In the genomic region with DNA sequence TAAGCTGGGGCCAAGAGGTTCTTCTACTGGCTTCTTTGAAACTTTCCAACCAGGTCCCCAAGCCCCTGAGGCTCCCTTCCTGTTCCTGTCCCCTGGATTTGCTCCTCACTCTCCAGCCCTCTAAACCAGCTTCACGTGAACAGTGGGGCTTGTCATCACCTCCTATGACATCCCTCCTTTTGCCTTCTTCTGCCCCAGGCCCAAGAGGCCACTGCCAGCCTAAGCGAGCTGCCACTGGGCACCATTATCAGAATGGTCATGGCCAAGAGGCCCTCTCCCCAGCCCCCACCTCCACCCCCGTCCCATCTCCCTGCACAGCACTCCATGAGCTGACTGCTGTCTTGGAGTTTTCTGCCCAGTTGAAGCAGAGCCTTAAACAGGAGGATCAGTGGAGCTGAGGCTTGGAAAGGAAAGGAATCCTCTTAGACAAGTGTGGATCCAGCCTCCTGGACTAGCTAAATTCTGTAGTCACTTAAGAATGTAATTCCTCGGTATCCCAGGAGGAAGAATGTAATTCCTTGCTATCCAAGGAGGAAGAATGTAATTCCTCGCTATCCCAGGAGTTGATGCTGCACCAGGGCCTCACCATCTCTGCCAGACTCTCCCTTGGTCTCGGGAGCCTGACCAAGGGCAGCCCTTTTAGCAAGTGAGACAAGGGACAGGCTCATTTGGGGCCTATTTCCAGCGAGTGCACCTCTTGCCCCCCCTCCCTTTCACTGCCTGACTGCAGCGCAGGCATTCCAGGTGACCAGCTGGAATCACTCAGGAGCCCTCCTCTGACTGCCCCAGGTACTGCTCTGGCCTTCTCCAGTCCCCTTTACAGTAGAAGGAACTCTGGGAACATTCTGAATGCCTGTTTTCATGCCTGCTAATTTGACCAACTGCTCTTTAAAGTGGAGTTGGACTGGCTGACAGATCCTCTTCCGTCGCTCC, we compare ENCODE assay signal across 16 cellular contexts.
DNase-seq lines count a peak whose midpoint lies in the region; ATAC-seq, FAIRE-seq and TF ChIP-seq lines count a peak whose summit lies in the region.
"Had no signal": no experiment of that assay in that cellular context is flagged by ENCODE, and none has a peak within 500 bp of the region (broad histone marks: within the 10 kb centered on the region; RNA-seq: fewer than 3 reads in every experiment).

No MANE protein-coding gene starts in this region.

- no peaks in the 10 kb centered on the region for H4K20me1 ChIP-seq in H1 (replicated peaks in 1 of 2; ENCODE audit: control insufficient read depth in 1 of 2, insufficient read depth in 2 of 2, low read length in 2 of 2)

- no peak overlapping the region for H3K56ac ChIP-seq in H1 (replicated peaks; ENCODE audit: insufficient read length, low read depth, low read length)

- POLR2A ChIA-PET in H1 (lab: Charles Lee; ENCODE audit: partially characterized antibody) = interaction anchor here (0.6 kb wide), 1 partner anchor 13 kb away, joined by 3 read pairs; no protein-coding TSS in a partner anchor

- H3K14ac ChIP-seq in H1 (ENCODE audit: insufficient read length) = no peak overlapping the region

- CTCF ChIA-PET in H1 (lab: Charles Lee; ENCODE audit: partially characterized antibody) = interaction anchor here (0.8 to 3.3 kb wide), 16 partner anchors 9 to 176 kb away, joined by 3 to 12 read pairs (median 4); no protein-coding TSS in a partner anchor

- 86% methylated on average over 10 of the region's 10 CpGs; no CpG with 5 or more reads in 1 of the 2 experiments for WGBS in H1 (ENCODE audit: extremely low coverage in 1 of 2, insufficient coverage in 1 of 2, insufficient read length in 1 of 2, insufficient replicate concordance in 2 of 2, low coverage in 1 of 2, low lambda C conversion rate in 2 of 2, missing lambda C conversion rate in 1 of 2), 2 experiments

- peaks cover 0 to 16% (median 9%) of the 10 kb centered on the region in 4 experiments; a peak in 6 of 7 replicates for H3K4me1 ChIP-seq in H1 (replicated peaks in 1 of 4; ENCODE audit: control insufficient read depth in 3 of 4, insufficient read depth in 4 of 4, low read length in 3 of 4)
- H3K4me1 ChIP-seq in kidney (ENCODE audit: control insufficient read depth in 1 of 2, insufficient read depth in 1 of 2, low read depth in 1 of 2, low read length in 2 of 2) = no peaks in the 10 kb centered on the region

- no peak for TF ChIP-seq EP300 in H1 (IDR thresholded peaks at IDR 0.05; ENCODE audit: borderline replicate concordance in 1 of 2, low read depth in 2 of 2, low read length in 2 of 2)

- H4K91ac ChIP-seq in H1 (replicated peaks; ENCODE audit: insufficient read length, low read length) = no peak overlapping the region

- H3K9me3 Mint-ChIP-seq in stimulated activated naive B cell treated with anti-CD40 and anti-IgM and Interleukin-4, amounts not matched to agents 10 μg/mL and 1 μg/mL and 100 μg/mL, for 72 hours = no peaks in the 10 kb centered on the region
- no peaks in the 10 kb centered on the region for H3K9me3 Mint-ChIP-seq in activated CD4-positive, alpha-beta T cell treated with anti-CD3 and anti-CD28 coated beads, Interleukin-2, amount 10 ng/mL, durations not matched to agents 24 days and 14 days
- H3K9me3 Mint-ChIP-seq: activated naive CD8-positive, alpha-beta T cell treated with anti-CD3 and anti-CD28 coated beads, Interleukin-2, amount 10 ng/mL, durations not matched to agents 7 days and 5 days; activated T-helper 1 cell treated with anti-CD3 and anti-CD28 coated beads, Interleukin-12 subunit alpha, Interleukin-12 subunit beta, Interleukin-2, Interleukin-4 antibody, amounts not matched to agents 30 ng/mL and 10 ng/mL and 1 ng/mL, durations not matched to agents 14 hours and 24 hours and 36 hours; CD8-positive, alpha-beta memory T cell had no signal

- H3K4me2 ChIP-seq in H1 (ENCODE audit: insufficient read depth in 1 of 2, low read depth in 2 of 2, low read length in 2 of 2) = no peak overlapping the region

- H3K4me3 Mint-ChIP-seq in stimulated activated naive B cell treated with anti-CD40 and anti-IgM and Interleukin-4, amounts not matched to agents 10 μg/mL and 1 μg/mL and 100 μg/mL, for 72 hours = no peak overlapping the region
- H3K4me3 Mint-ChIP-seq in activated CD4-positive, alpha-beta T cell treated with anti-CD3 and anti-CD28 coated beads, Interleukin-2, amount 10 ng/mL, durations not matched to agents 24 days and 14 days = no peak overlapping the region
- H3K4me3 Mint-ChIP-seq: activated naive CD8-positive, alpha-beta T cell treated with anti-CD3 and anti-CD28 coated beads, Interleukin-2, amount 10 ng/mL, durations not matched to agents 7 days and 5 days; activated T-helper 1 cell treated with anti-CD3 and anti-CD28 coated beads, Interleukin-12 subunit alpha, Interleukin-12 subunit beta, Interleukin-2, Interleukin-4 antibody, amounts not matched to agents 30 ng/mL and 10 ng/mL and 1 ng/mL, durations not matched to agents 14 hours and 24 hours and 36 hours; CD8-positive, alpha-beta memory T cell had no signal

- H3K9ac ChIP-seq in H1 (replicated peaks in 1 of 4; ENCODE audit: extremely low read depth in 1 of 4, low read depth in 3 of 4, low read length in 3 of 4) (no peak overlapping the region), kidney (ENCODE audit: low read length in 2 of 2) (no peak overlapping the region)

- H2BK5ac ChIP-seq in H1 (ENCODE audit: low read depth, low read length) = 0 out of 2 replicates have a peak overlapping the region, but pooled peaks have one; percentile 52

- no peak overlapping the region for H2BK15ac ChIP-seq in H1 (ENCODE audit: low read length)

- H2BK12ac ChIP-seq in H1 (ENCODE audit: low read depth, low read length) = no peak overlapping the region

- H2BK120ac ChIP-seq in H1 (replicated peaks; ENCODE audit: low read depth, low read length) = no peak overlapping the region

- no peak overlapping the region for H4K8ac ChIP-seq in H1 (ENCODE audit: extremely low read depth, insufficient read depth, low read length)

- H3K23ac ChIP-seq in H1 (ENCODE audit: insufficient read length) = no peak overlapping the region

- no peaks in the 10 kb centered on the region; the same call in 1 of the 2 replicates for H3K23me2 ChIP-seq in H1 (ENCODE audit: low read depth, low read length)

- TF ChIP-seq RAD21 in H1 (IDR thresholded peaks at IDR 0.05 in 1 of 2, conservative IDR thresholded peaks at IDR 0.05 in 1 of 2; ENCODE audit: low read depth in 2 of 2, low read length in 2 of 2) = peak; percentile 52 to 63

- DNase-seq in H7 = peak; percentile 90
- no peak for DNase-seq in H1 (ENCODE audit: low read depth in 1 of 2, low spot score in 2 of 2)
- DNase-seq in kidney = peak; percentile 36
- DNase-seq in stimulated activated naive B cell treated with anti-CD40 and anti-IgM and Interleukin-4, amounts not matched to agents 10 μg/mL and 1 μg/mL and 100 μg/mL, for 72 hours = no peak
- no peak for DNase-seq in GM03348 (ENCODE audit: low spot score)
- no peak for DNase-seq in DMS 273 treated with DMSO at 0.1 percent for 48 hours (lab: John Stamatoyannopoulos, UW)
- DNase-seq in NCI-H2171 treated with DMSO at 0.1 percent for 48 hours (lab: John Stamatoyannopoulos, UW) = no peak
- no peak for DNase-seq in activated CD4-positive, alpha-beta T cell treated with anti-CD3 and anti-CD28 coated beads, Interleukin-2, amount 10 ng/mL, durations not matched to agents 24 days and 14 days
- DNase-seq: activated CD8-positive, alpha-beta memory T cell treated with anti-CD3 and anti-CD28 coated beads for 24 hours; activated naive CD8-positive, alpha-beta T cell treated with anti-CD3 and anti-CD28 coated beads, Interleukin-2, amount 10 ng/mL, durations not matched to agents 7 days and 5 days; CD8-positive, alpha-beta memory T cell; mesenchymal stem cell; NCI-H1105; NCI-H524 treated with DMSO at 0.1 percent for 48 hours; stimulated activated naive CD4-positive, alpha-beta T cell treated with Interleukin-2 at 50 U/mL for 16 hours had no signal

- intact Hi-C loops in kidney (cut with DNase I) = no loop called here
- intact Hi-C loops in activated CD4-positive, alpha-beta T cell treated with anti-CD3 and anti-CD28 coated beads, Interleukin-2, amount 10 ng/mL, durations not matched to agents 24 days and 14 days (cut with micrococcal nuclease) = no loop called here

- H3K27ac ChIP-seq in H1 (ENCODE audit: low read depth, low read length) (0 out of 2 replicates have a peak overlapping the region, but pooled peaks have one; percentile 34), kidney (ENCODE audit: low read depth in 2 of 2, low read length in 2 of 2) (no peak overlapping the region)

- H3K4me3 ChIP-seq in H7 (ENCODE audit: insufficient read depth, low read depth, low read length) (no peak overlapping the region), H1 (ENCODE audit: extremely low read depth in 1 of 4, insufficient read depth in 2 of 4, low read depth in 3 of 4, low read length in 4 of 4) (no peak overlapping the region), kidney (ENCODE audit: low read length in 2 of 2) (no peak overlapping the region)

- no peak overlapping the region for H2BK20ac ChIP-seq in H1 (ENCODE audit: low read length)

- peaks cover 17 to 46% of the 10 kb centered on the region in 2 donors for H3K36me3 Mint-ChIP-seq in stimulated activated naive B cell treated with anti-CD40 and anti-IgM and Interleukin-4, amounts not matched to agents 10 μg/mL and 1 μg/mL and 100 μg/mL, for 72 hours
- H3K36me3 Mint-ChIP-seq in activated CD4-positive, alpha-beta T cell treated with anti-CD3 and anti-CD28 coated beads, Interleukin-2, amount 10 ng/mL, durations not matched to agents 24 days and 14 days (ENCODE audit: low read depth) = no peaks in the 10 kb centered on the region

- no peaks in the 10 kb centered on the region for H3K79me2 ChIP-seq in H1 (ENCODE audit: control insufficient read depth in 1 of 2, insufficient read depth in 2 of 2, low read length in 2 of 2)

- H3K27me3 Mint-ChIP-seq in stimulated activated naive B cell treated with anti-CD40 and anti-IgM and Interleukin-4, amounts not matched to agents 10 μg/mL and 1 μg/mL and 100 μg/mL, for 72 hours = no peaks in the 10 kb centered on the region
- no peaks in the 10 kb centered on the region for H3K27me3 Mint-ChIP-seq in activated CD4-positive, alpha-beta T cell treated with anti-CD3 and anti-CD28 coated beads, Interleukin-2, amount 10 ng/mL, durations not matched to agents 24 days and 14 days
- H3K27me3 Mint-ChIP-seq: activated naive CD8-positive, alpha-beta T cell treated with anti-CD3 and anti-CD28 coated beads, Interleukin-2, amount 10 ng/mL, durations not matched to agents 7 days and 5 days; CD8-positive, alpha-beta memory T cell had no signal

- peak overlapping the region; percentile 1 for H3K27ac Mint-ChIP-seq in stimulated activated naive B cell treated with anti-CD40 and anti-IgM and Interleukin-4, amounts not matched to agents 10 μg/mL and 1 μg/mL and 100 μg/mL, for 72 hours
- H3K27ac Mint-ChIP-seq in activated CD4-positive, alpha-beta T cell treated with anti-CD3 and anti-CD28 coated beads, Interleukin-2, amount 10 ng/mL, durations not matched to agents 24 days and 14 days = no peak overlapping the region
- H3K27ac Mint-ChIP-seq: activated naive CD8-positive, alpha-beta T cell treated with anti-CD3 and anti-CD28 coated beads, Interleukin-2, amount 10 ng/mL, durations not matched to agents 7 days and 5 days; activated T-helper 1 cell treated with anti-CD3 and anti-CD28 coated beads, Interleukin-12 subunit alpha, Interleukin-12 subunit beta, Interleukin-2, Interleukin-4 antibody, amounts not matched to agents 30 ng/mL and 10 ng/mL and 1 ng/mL, durations not matched to agents 14 hours and 24 hours and 36 hours had no signal

- peak; percentile 74 for FAIRE-seq in H1 (lab: Jason Lieb, UNC)
- FAIRE-seq in kidney (lab: Jason Lieb, UNC) = no peak

- no peak overlapping the region for H2AFZ ChIP-seq in H1 (ENCODE audit: low read length)

- H3K4me1 Mint-ChIP-seq in stimulated activated naive B cell treated with anti-CD40 and anti-IgM and Interleukin-4, amounts not matched to agents 10 μg/mL and 1 μg/mL and 100 μg/mL, for 72 hours = no peaks in the 10 kb centered on the region
- H3K4me1 Mint-ChIP-seq in activated CD4-positive, alpha-beta T cell treated with anti-CD3 and anti-CD28 coated beads, Interleukin-2, amount 10 ng/mL, durations not matched to agents 24 days and 14 days = peaks cover 8% of the 10 kb centered on the region

- no peaks in the 10 kb centered on the region for H3K27me3 ChIP-seq in H7 (ENCODE audit: control insufficient read depth, insufficient read depth, low read length)
- no peaks in the 10 kb centered on the region for H3K27me3 ChIP-seq in H1 (replicated peaks in 1 of 4; ENCODE audit: control insufficient read depth in 3 of 4, extremely low read depth in 1 of 4, insufficient read depth in 3 of 4, low read length in 3 of 4)

- ATAC-seq in stimulated activated naive B cell treated with anti-CD40 and anti-IgM and Interleukin-4, amounts not matched to agents 10 μg/mL and 1 μg/mL and 100 μg/mL, for 72 hours (replicated peaks) = no peak

- H3K79me1 ChIP-seq in H1 (ENCODE audit: low read depth, low read length) = no peaks in the 10 kb centered on the region; the same call in 1 of the 2 replicates

- no peak overlapping the region for H3K4ac ChIP-seq in H1 (replicated peaks; ENCODE audit: insufficient read length, low read depth, low read length)

- H3K36me3 ChIP-seq in H7 (replicated peaks; ENCODE audit: control insufficient read depth, insufficient read depth, low read length) (peaks cover 6% of the 10 kb centered on the region), H1 (ENCODE audit: control insufficient read depth in 2 of 4, insufficient read depth in 4 of 4, low read length in 3 of 4) (peaks cover 0 to 4% (median 0%) of the 10 kb centered on the region in 4 experiments; a peak in 2 of 8 replicates), kidney (ENCODE audit: control insufficient read depth in 1 of 2, insufficient read depth in 2 of 2, low read length in 2 of 2) (peaks cover 23 to 26% of the 10 kb centered on the region in 2 donors)

- TF ChIP-seq CTCF in H1 (IDR thresholded peaks at IDR 0.05; ENCODE audit: control extremely low read depth in 1 of 3, insufficient read depth in 1 of 3, low read depth in 1 of 3, low read length in 3 of 3) (peak in 2 of 3 experiments; percentile 50 to 56; a peak in 3 of 4 replicates), kidney (IDR thresholded peaks at IDR 0.05; ENCODE audit: borderline replicate concordance, extremely low read depth, insufficient read depth) (no peak)

- H3K18ac ChIP-seq in H1 (ENCODE audit: extremely low read depth, low read length) = no peak overlapping the region

- TF ChIP-seq POLR2A in H1 (IDR thresholded peaks at IDR 0.05; ENCODE audit: control extremely low read depth in 1 of 2, low read depth in 2 of 2, low read length in 2 of 2) = no peak

- H2AK5ac ChIP-seq in H1 (ENCODE audit: low read depth, low read length) = no peak overlapping the region

- no peaks in the 10 kb centered on the region for H3K9me3 ChIP-seq in H1 (ENCODE audit: insufficient read depth in 2 of 2, low read depth in 1 of 2, low read length in 1 of 2)
- no peaks in the 10 kb centered on the region for H3K9me3 ChIP-seq in kidney (ENCODE audit: control insufficient read depth in 1 of 2, low read length in 2 of 2)

- H4K5ac ChIP-seq in H1 (ENCODE audit: insufficient read length, low read depth, low read length) = no peak overlapping the region

Comparison
In these comparisons a context has a peak if more than half of its experiments do, and no peak if none do; other contexts are left out.
1. DNase-seq: peak in H7 (single experiment) and kidney (single experiment); none in H1 (0 of 2), stimulated activated naive B cell treated with anti-CD40 and anti-IgM and Interleukin-4, amounts not matched to agents 10 μg/mL and 1 μg/mL and 100 μg/mL, for 72 hours (single experiment), GM03348 (single experiment), DMS 273 treated with DMSO at 0.1 percent for 48 hours (single experiment), NCI-H2171 treated with DMSO at 0.1 percent for 48 hours (single experiment) and activated CD4-positive, alpha-beta T cell treated with anti-CD3 and anti-CD28 coated beads, Interleukin-2, amount 10 ng/mL, durations not matched to agents 24 days and 14 days (single experiment).